ENCODE assay signal across 14 cellular contexts in the genomic region with DNA sequence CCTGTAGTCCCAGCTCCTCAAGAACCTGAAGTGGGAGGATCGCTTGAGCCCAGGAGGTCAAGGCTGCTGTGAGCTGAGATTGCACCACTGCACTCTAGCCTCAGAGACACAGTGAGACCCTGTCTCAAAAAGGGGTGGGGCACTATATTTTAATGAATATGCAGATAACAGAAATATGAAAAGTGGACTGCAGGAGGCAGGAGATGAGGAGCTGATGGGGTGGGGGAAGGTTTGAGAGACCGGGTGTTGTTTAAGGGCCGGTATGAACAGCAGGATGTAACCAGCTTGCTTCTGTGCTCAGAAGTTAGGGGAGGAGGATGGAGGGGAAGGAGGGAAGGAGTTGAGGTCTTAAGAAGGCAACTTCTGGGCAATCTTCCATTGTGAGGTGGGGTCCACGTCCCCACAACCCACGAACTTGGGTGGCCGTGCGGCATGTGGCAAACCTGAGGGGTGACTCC. TPM values are rescaled to one million over a fixed set of nuclear protein-coding genes. Genes with fewer than 3 reads are reported as not detected.
DNase-seq lines count a peak whose midpoint lies in the region; ATAC-seq and TF ChIP-seq lines count a peak whose summit lies in the region.
"Had no signal": no experiment of that assay in that cellular context is flagged by ENCODE, and none has a peak within 500 bp of the region (broad histone marks: within the 10 kb centered on the region; RNA-seq: fewer than 3 reads in every experiment).

No MANE protein-coding gene starts in this region.

- peaks cover 26% of the 10 kb centered on the region for H3K4me1 Mint-ChIP-seq in CD4-positive, alpha-beta T cell (ENCODE audit: low read depth)
- H3K4me1 Mint-ChIP-seq in GM23338, result peaks cover 21% of the 10 kb centered on the region
- peaks cover 10% of the 10 kb centered on the region for H3K4me1 Mint-ChIP-seq in activated naive CD8-positive, alpha-beta T cell treated with anti-CD3 and anti-CD28 coated beads, Interleukin-2, amount 10 ng/mL, durations not matched to agents 7 days and 5 days
- H3K4me1 Mint-ChIP-seq in naive thymus-derived CD8-positive, alpha-beta T cell, result peaks cover 11 to 27% (median 23%) of the 10 kb centered on the region in 4 donors

- no peak for DNase-seq in CD4-positive, alpha-beta T cell
- DNase-seq in GM23338 (ENCODE audit: low spot score) (peak; percentile 72), Karpas-422 (no peak)
- no peak for DNase-seq in activated naive CD8-positive, alpha-beta T cell treated with anti-CD3 and anti-CD28 coated beads, Interleukin-2, amount 10 ng/mL, durations not matched to agents 7 days and 5 days
- no peak for DNase-seq in naive thymus-derived CD8-positive, alpha-beta T cell
- no peak for DNase-seq in stimulated activated CD4-positive, alpha-beta T cell treated with anti-CD3 and anti-CD28 coated beads, Interleukin-4, amount 100 ng/mL, for 24 hours
- DNase-seq: activated CD4-positive, alpha-beta T cell treated with anti-CD3 and anti-CD28 coated beads for 1 hour; activated naive CD4-positive, alpha-beta T cell treated with anti-CD3 and anti-CD28 coated beads, Interleukin-2, amount 50 U/mL, for 16 hours; colonic mucosa; NCI-H2081; NK-92 treated with Interleukin-12 subunit alpha and Interleukin-12 subunit beta, amount 100 ng/mL, for 24 hours had no signal

- H3K27me3 Mint-ChIP-seq in CD4-positive, alpha-beta T cell, result peaks cover 45% of the 10 kb centered on the region
- H3K27me3 Mint-ChIP-seq in GM23338 (ENCODE audit: insufficient read depth, low read depth, poor library complexity), result peaks cover 20% of the 10 kb centered on the region
- H3K27me3 Mint-ChIP-seq in activated naive CD8-positive, alpha-beta T cell treated with anti-CD3 and anti-CD28 coated beads, Interleukin-2, amount 10 ng/mL, durations not matched to agents 7 days and 5 days, result peaks cover 40% of the 10 kb centered on the region
- peaks cover 16 to 62% (median 23%) of the 10 kb centered on the region in 5 donors for H3K27me3 Mint-ChIP-seq in naive thymus-derived CD8-positive, alpha-beta T cell

- no peak overlapping the region for H3K9ac ChIP-seq in Karpas-422 (ENCODE audit: low read length)

- no peak overlapping the region for H3K27ac ChIP-seq in CD4-positive, alpha-beta T cell (ENCODE audit: low read depth, low read length)
- H3K27ac ChIP-seq in GM23338 (ENCODE audit: low read depth) (no peak overlapping the region), Karpas-422 (ENCODE audit: low read length) (no peak overlapping the region)
- H3K27ac ChIP-seq: colonic mucosa, SK-N-MC had no signal

- peak overlapping the region; percentile 76 for H3K4me3 Mint-ChIP-seq in CD4-positive, alpha-beta T cell
- H3K4me3 Mint-ChIP-seq in GM23338, result peak overlapping the region; percentile 89
- H3K4me3 Mint-ChIP-seq in activated naive CD8-positive, alpha-beta T cell treated with anti-CD3 and anti-CD28 coated beads, Interleukin-2, amount 10 ng/mL, durations not matched to agents 7 days and 5 days, result peak overlapping the region; percentile 42
- peak overlapping the region; percentile 49 to 90 (median 82) for H3K4me3 Mint-ChIP-seq in naive thymus-derived CD8-positive, alpha-beta T cell

- POLR2A ChIA-PET in CD4-positive, alpha-beta T cell (lab: Charles Lee), result interaction anchor here (0.9 to 1.6 kb wide), 4 partner anchors 47 to 208 kb away, joined by 3 to 5 read pairs (median 3); a partner anchor contains a TSS
- POLR2A ChIA-PET in activated naive CD8-positive, alpha-beta T cell treated with anti-CD3 and anti-CD28 coated beads, Interleukin-2, amount 10 ng/mL, durations not matched to agents 7 days and 5 days (lab: Charles Lee), result interaction anchor here (1.4 to 2.1 kb wide), 2 partner anchors 80 to 131 kb away, joined by 3 to 8 read pairs; no protein-coding TSS in a partner anchor
- POLR2A ChIA-PET in naive thymus-derived CD8-positive, alpha-beta T cell (lab: Charles Lee), result interaction anchor here (0.9 to 1.2 kb wide), 3 partner anchors 43 to 113 kb away, joined by 3 read pairs; a partner anchor contains a TSS

- intact Hi-C loops in CD4-positive, alpha-beta T cell (cut with DNase I, micrococcal nuclease), result loop anchor here in 1 of 2 experiments (10.0 kb wide), 1 partner anchor 47 kb away; a partner anchor contains a TSS

- H3K79me2 ChIP-seq in GM23338 (replicated peaks; ENCODE audit: insufficient read depth), result peaks cover 13% of the 10 kb centered on the region
- H3K79me2 ChIP-seq in Karpas-422 (ENCODE audit: low read length), result no peaks in the 10 kb centered on the region

- no peaks in the 10 kb centered on the region for H3K36me3 Mint-ChIP-seq in CD4-positive, alpha-beta T cell (ENCODE audit: low read depth)
- H3K36me3 Mint-ChIP-seq in GM23338 (ENCODE audit: low read depth), result peaks cover 16% of the 10 kb centered on the region
- H3K36me3 Mint-ChIP-seq in activated naive CD8-positive, alpha-beta T cell treated with anti-CD3 and anti-CD28 coated beads, Interleukin-2, amount 10 ng/mL, durations not matched to agents 7 days and 5 days, result no peaks in the 10 kb centered on the region
- peaks cover 0 to 4% (median 0%) of the 10 kb centered on the region in 3 donors for H3K36me3 Mint-ChIP-seq in naive thymus-derived CD8-positive, alpha-beta T cell

- H3K4me1 ChIP-seq in GM23338 (ENCODE audit: insufficient read depth), result peaks cover 9% of the 10 kb centered on the region; the same call in 1 of the 2 replicates
- no peaks in the 10 kb centered on the region for H3K4me1 ChIP-seq in Karpas-422 (ENCODE audit: low read length)
- H3K4me1 ChIP-seq: colonic mucosa had no signal

- no peak overlapping the region for H3K27ac Mint-ChIP-seq in CD4-positive, alpha-beta T cell
- H3K27ac Mint-ChIP-seq in GM23338, result no peak overlapping the region
- no peak overlapping the region for H3K27ac Mint-ChIP-seq in activated naive CD8-positive, alpha-beta T cell treated with anti-CD3 and anti-CD28 coated beads, Interleukin-2, amount 10 ng/mL, durations not matched to agents 7 days and 5 days
- H3K27ac Mint-ChIP-seq in naive thymus-derived CD8-positive, alpha-beta T cell, result peak overlapping the region in 6 of 10 donors; percentile 15 to 70 (median 50)

- H3K9me2 ChIP-seq in GM23338 (ENCODE audit: insufficient read depth) (no peaks in the 10 kb centered on the region), Karpas-422 (replicated peaks; ENCODE audit: insufficient read depth, low read length) (no peaks in the 10 kb centered on the region)

- peaks cover 24% of the 10 kb centered on the region; the same call in 1 of the 2 replicates for H3F3A ChIP-seq in GM23338 (replicated peaks; ENCODE audit: low read depth)

- peaks cover 25% of the 10 kb centered on the region for H3K27me3 ChIP-seq in CD4-positive, alpha-beta T cell (ENCODE audit: control insufficient read depth, insufficient read depth, low read length)
- H3K27me3 ChIP-seq in GM23338 (ENCODE audit: insufficient read depth) (no peaks in the 10 kb centered on the region), Karpas-422 (ENCODE audit: low read length) (no peaks in the 10 kb centered on the region)

- no peak for ATAC-seq in CD4-positive, alpha-beta T cell (ENCODE audit: poor library complexity)
- ATAC-seq in GM23338 (peak; percentile 2; the same call in 2 of the 3 replicates), HG02884 (IDR thresholded peaks at IDR 0.05; ENCODE audit: unreplicated experiment) (no peak)
- ATAC-seq in activated naive CD8-positive, alpha-beta T cell treated with anti-CD3 and anti-CD28 coated beads, Interleukin-2, amount 10 ng/mL, durations not matched to agents 7 days and 5 days (ENCODE audit: low read depth), result peak; percentile 29
- no peak for ATAC-seq in naive thymus-derived CD8-positive, alpha-beta T cell

- H3K9me3 Mint-ChIP-seq in CD4-positive, alpha-beta T cell, result no peaks in the 10 kb centered on the region
- H3K9me3 Mint-ChIP-seq in GM23338, result peaks cover 23% of the 10 kb centered on the region; the same call in 2 of the 3 replicates
- H3K9me3 Mint-ChIP-seq in activated naive CD8-positive, alpha-beta T cell treated with anti-CD3 and anti-CD28 coated beads, Interleukin-2, amount 10 ng/mL, durations not matched to agents 7 days and 5 days, result no peaks in the 10 kb centered on the region
- no peaks in the 10 kb centered on the region for H3K9me3 Mint-ChIP-seq in naive thymus-derived CD8-positive, alpha-beta T cell

- TF ChIP-seq CTCF in CD4-positive, alpha-beta T cell (IDR thresholded peaks at IDR 0.05), result no peak
- TF ChIP-seq CTCF in GM23338 (conservative IDR thresholded peaks at IDR 0.05; ENCODE audit: low read depth in 2 of 2), result no peak

- H3K4me2 ChIP-seq in GM23338 (peak overlapping the region; percentile 84), Karpas-422 (ENCODE audit: low read depth, low read length, poor library complexity, severe bottlenecking) (no peak overlapping the region)

- peak overlapping the region; percentile 54 for H3K4me3 ChIP-seq in GM23338
- no peak overlapping the region for H3K4me3 ChIP-seq in Karpas-422 (ENCODE audit: low read length)
- H3K4me3 ChIP-seq: colonic mucosa had no signal

- CTCF ChIA-PET in CD4-positive, alpha-beta T cell (lab: Charles Lee), result interaction anchor here (1.3 kb wide), 1 partner anchor 80 kb away, joined by 3 read pairs; no protein-coding TSS in a partner anchor

- H2AFZ ChIP-seq in GM23338 (no peak overlapping the region), Karpas-422 (ENCODE audit: low read length) (no peak overlapping the region)

- H4K20me1 ChIP-seq in GM23338 (replicated peaks; ENCODE audit: insufficient read depth) (no peaks in the 10 kb centered on the region; the same call in 1 of the 2 replicates), Karpas-422 (ENCODE audit: insufficient read depth, low read depth, low read length) (no peaks in the 10 kb centered on the region)

- H3K36me3 ChIP-seq in GM23338 (ENCODE audit: insufficient read depth) (no peaks in the 10 kb centered on the region), Karpas-422 (ENCODE audit: insufficient read depth, low read length) (no peaks in the 10 kb centered on the region)
- H3K36me3 ChIP-seq: colonic mucosa had no signal

- H3K9me3 ChIP-seq in CD4-positive, alpha-beta T cell (ENCODE audit: control insufficient read depth, low read length), result no peaks in the 10 kb centered on the region
- no peaks in the 10 kb centered on the region for H3K9me3 ChIP-seq in Karpas-422 (ENCODE audit: low read length)
- H3K9me3 ChIP-seq: colonic mucosa had no signal

RNA-seq across cellular contexts. Expression of a gene that starts 1.3 kb away (rescaled TPM):
- 1 to 10 TPM; 4.2 to 6.0 TPM for total RNA-seq in CD4-positive, alpha-beta T cell
- total RNA-seq in GM23338 (2014; rRNA removed; shearing (Covaris generic)), result 55.2 and 92.6 TPM in 2 replicates
- polyA plus RNA-seq in GM23338 (2016; fragmentation: Nextera tagmentation; extraction: Ambion mirVana), result 49.9 and 53.5 TPM in 2 replicates
- total RNA-seq in activated naive CD8-positive, alpha-beta T cell treated with anti-CD3 and anti-CD28 coated beads, Interleukin-2, amount 10 ng/mL, durations not matched to agents 7 days and 5 days, result 1 to 10 TPM; 1.1 TPM
- total RNA-seq in naive thymus-derived CD8-positive, alpha-beta T cell, result under 1 TPM; 0.16 to 0.39 TPM
- 1 to 10 TPM in 1 of 3 donors, not detected in 2; 1.3 TPM for polyA plus RNA-seq in naive thymus-derived CD8-positive, alpha-beta T cell
- not detected in 2 replicates for total RNA-seq in Karpas-422 (2014; rRNA removed; shearing (Covaris generic); ENCODE audit: low replicate concordance)

RNA-seq across cellular contexts. Expression of a gene that starts 26.0 kb away (rescaled TPM):
- under 1 TPM in 1 of 2 experiments, not detected in 1; 0.60 TPM for total RNA-seq in CD4-positive, alpha-beta T cell
- 18.7 and 23.0 TPM in 2 replicates for total RNA-seq in GM23338 (2014; rRNA removed; shearing (Covaris generic))
- 6.1 and 7.2 TPM in 2 replicates for polyA plus RNA-seq in GM23338 (2016; fragmentation: Nextera tagmentation; extraction: Ambion mirVana)
- total RNA-seq in activated naive CD8-positive, alpha-beta T cell treated with anti-CD3 and anti-CD28 coated beads, Interleukin-2, amount 10 ng/mL, durations not matched to agents 7 days and 5 days, result under 1 TPM; 0.30 to 0.45 TPM
- under 1 TPM; 0.16 to 0.29 TPM for total RNA-seq in naive thymus-derived CD8-positive, alpha-beta T cell
- under 1 TPM in 2 of 3 donors, not detected in 1; 0.15 to 0.47 TPM for polyA plus RNA-seq in naive thymus-derived CD8-positive, alpha-beta T cell
- 0.76 TPM in 1 of 2 replicates, not detected in the other for total RNA-seq in Karpas-422 (2014; rRNA removed; shearing (Covaris generic); ENCODE audit: low replicate concordance)
- total RNA-seq: mononuclear cell had no signal

RNA-seq across cellular contexts. Expression of a gene that starts 46.8 kb away (rescaled TPM):
- total RNA-seq in CD4-positive, alpha-beta T cell, result 100 to 1,000 TPM; 358 to 392 TPM
- 59.1 and 63.0 TPM in 2 replicates for total RNA-seq in GM23338 (2014; rRNA removed; shearing (Covaris generic))
- polyA plus RNA-seq in GM23338 (2016; fragmentation: Nextera tagmentation; extraction: Ambion mirVana), result 72.2 and 96.2 TPM in 2 replicates
- 100 to 1,000 TPM; 273 to 276 TPM for total RNA-seq in activated naive CD8-positive, alpha-beta T cell treated with anti-CD3 and anti-CD28 coated beads, Interleukin-2, amount 10 ng/mL, durations not matched to agents 7 days and 5 days
- 100 to 1,000 TPM; 332 to 337 TPM for total RNA-seq in naive thymus-derived CD8-positive, alpha-beta T cell
- polyA plus RNA-seq in naive thymus-derived CD8-positive, alpha-beta T cell, result 100 to 1,000 TPM; 195 to 233 (median 206) TPM
- 28.9 and 34.6 TPM in 2 replicates for total RNA-seq in Karpas-422 (2014; rRNA removed; shearing (Covaris generic); ENCODE audit: low replicate concordance)

RNA-seq across cellular contexts. Expression of a gene that starts 47.3 kb away (rescaled TPM):
- 10 to 100 TPM; 15.9 to 20.1 TPM for total RNA-seq in CD4-positive, alpha-beta T cell
- 72.4 and 82.3 TPM in 2 replicates for total RNA-seq in GM23338 (2014; rRNA removed; shearing (Covaris generic))
- polyA plus RNA-seq in GM23338 (2016; fragmentation: Nextera tagmentation; extraction: Ambion mirVana), result 829 and 840 TPM in 2 replicates
- 100 to 1,000 TPM; 258 to 267 TPM for total RNA-seq in activated naive CD8-positive, alpha-beta T cell treated with anti-CD3 and anti-CD28 coated beads, Interleukin-2, amount 10 ng/mL, durations not matched to agents 7 days and 5 days
- 10 to 100 TPM; 11.3 to 11.9 TPM for total RNA-seq in naive thymus-derived CD8-positive, alpha-beta T cell
- polyA plus RNA-seq in naive thymus-derived CD8-positive, alpha-beta T cell, result 100 to 1,000 TPM in 2 of 3 donors, 10 to 100 TPM in 1; 45.1 to 202 (median 196) TPM
- 1.7 TPM in 1 of 2 replicates, not detected in the other for total RNA-seq in Karpas-422 (2014; rRNA removed; shearing (Covaris generic); ENCODE audit: low replicate concordance)

RNA-seq across cellular contexts. Expression of a gene that starts 54.1 kb away (rescaled TPM):
- 100 to 1,000 TPM; 286 to 306 TPM for total RNA-seq in CD4-positive, alpha-beta T cell
- 396 and 409 TPM in 2 replicates for total RNA-seq in GM23338 (2014; rRNA removed; shearing (Covaris generic))
- 1,180 and 1,194 TPM in 2 replicates for polyA plus RNA-seq in GM23338 (2016; fragmentation: Nextera tagmentation; extraction: Ambion mirVana)
- 1,000 to 10,000 TPM; 1,182 to 1,374 TPM for total RNA-seq in activated naive CD8-positive, alpha-beta T cell treated with anti-CD3 and anti-CD28 coated beads, Interleukin-2, amount 10 ng/mL, durations not matched to agents 7 days and 5 days
- total RNA-seq in naive thymus-derived CD8-positive, alpha-beta T cell, result 10 to 100 TPM; 90.0 to 91.0 TPM
- 1,000 to 10,000 TPM; 1,833 to 2,198 (median 2,135) TPM for polyA plus RNA-seq in naive thymus-derived CD8-positive, alpha-beta T cell
- total RNA-seq in Karpas-422 (2014; rRNA removed; shearing (Covaris generic); ENCODE audit: low replicate concordance), result 125 and 216 TPM in 2 replicates

Comparison
In these comparisons a context has a peak if more than half of its experiments do, and no peak if none do; other contexts are left out.
1. ATAC-seq: peak in GM23338 (single experiment) and activated naive CD8-positive, alpha-beta T cell treated with anti-CD3 and anti-CD28 coated beads, Interleukin-2, amount 10 ng/mL, durations not matched to agents 7 days and 5 days (single experiment); none in CD4-positive, alpha-beta T cell (single experiment), naive thymus-derived CD8-positive, alpha-beta T cell (0 of 2) and HG02884 (single experiment).
2. H3K27ac Mint-ChIP-seq: peak in naive thymus-derived CD8-positive, alpha-beta T cell (6 of 10); none in CD4-positive, alpha-beta T cell (single experiment), GM23338 (single experiment) and activated naive CD8-positive, alpha-beta T cell treated with anti-CD3 and anti-CD28 coated beads, Interleukin-2, amount 10 ng/mL, durations not matched to agents 7 days and 5 days (single experiment).
3. RNA of a gene that starts 26.0 kb away (total RNA-seq): 18.7 to 23.0 TPM in GM23338; 0.60 TPM in CD4-positive, alpha-beta T cell, 0.30 to 0.45 TPM in activated naive CD8-positive, alpha-beta T cell treated with anti-CD3 and anti-CD28 coated beads, Interleukin-2, amount 10 ng/mL, durations not matched to agents 7 days and 5 days, 0.76 TPM in Karpas-422 and 0.16 to 0.29 TPM in naive thymus-derived CD8-positive, alpha-beta T cell; every median in the first group is over 10 times any median in the second.
4. Peak in every context shown above with its lines, with median percentiles within 50 percentile points of each other: H3K4me3 Mint-ChIP-seq.